Comparison of ENCODE assay signal across 2 cellular contexts in genomic region chr16:56421976-56422669, GRCh38.
A peak's percentile ranks its signal among the peaks of the same experiment; 100 is the strongest.
TF ChIP-seq lines count a peak whose summit lies in the region.

No MANE protein-coding gene starts in this region.

TF ChIP-seq in IMR-90, 13 proteins besides CTCF, POLR2A, EP300 and RAD21:
- TF ChIP-seq MXI1 (IDR thresholded peaks at IDR 0.05; ENCODE audit: borderline replicate concordance, low read depth, low read length) (no peak), CHD1 (IDR thresholded peaks at IDR 0.05; ENCODE audit: low read depth, low read length) (no peak), CEBPB (IDR thresholded peaks at IDR 0.05; ENCODE audit: low read depth, low read length) (no peak)

TF ChIP-seq in K562, 482 proteins besides CTCF, POLR2A, EP300 and RAD21 (continues in another document):
- no peak for TF ChIP-seq TRIM25 (IDR thresholded peaks at IDR 0.05; ENCODE audit: borderline replicate concordance)
- no peak for TF ChIP-seq SIN3B (IDR thresholded peaks at IDR 0.05; ENCODE audit: low read depth)
- 0 out of 2 replicates have a peak, but pooled peaks have one; percentile 34 for TF ChIP-seq ZEB2 (IDR thresholded peaks at IDR 0.05)
- no peak for TF ChIP-seq TRIM24 (IDR thresholded peaks at IDR 0.05)
- no peak for TF ChIP-seq POLR3A (IDR thresholded peaks at IDR 0.05; ENCODE audit: borderline replicate concordance, extremely low read depth, insufficient read depth, insufficient read length)
- no peak; the same call in 1 of the 2 replicates for TF ChIP-seq ZNF740 (CRISPR knock-in tag; IDR thresholded peaks at IDR 0.05)
- 0 out of 4 replicates have a peak, but pooled peaks of 1 of the 2 experiments have one; percentile 18 for TF ChIP-seq ZNF740 (tag; IDR thresholded peaks at IDR 0.05)
- TF ChIP-seq ZNF239 (CRISPR knock-in tag; IDR thresholded peaks at IDR 0.05): no peak
- no peak for TF ChIP-seq ZBTB40 (IDR thresholded peaks at IDR 0.05)
- no peak for TF ChIP-seq ZBTB40 (CRISPR knock-in tag; IDR thresholded peaks at IDR 0.05)
- TF ChIP-seq GTF2A2 (tag; IDR thresholded peaks at IDR 0.05): no peak
- TF ChIP-seq GABPA (tag; conservative IDR thresholded peaks at IDR 0.05; ENCODE audit: low read depth): no peak
- no peak for TF ChIP-seq ZNF76 (CRISPR knock-in tag; IDR thresholded peaks at IDR 0.05; ENCODE audit: borderline replicate concordance)
- 0 out of 2 replicates have a peak, but pooled peaks have one; percentile 40 for TF ChIP-seq SMARCA4 (IDR thresholded peaks at IDR 0.05)
- peak; percentile 68; the same call in 1 of the 2 replicates for TF ChIP-seq ATF7 (IDR thresholded peaks at IDR 0.05)
- TF ChIP-seq RBM22 (IDR thresholded peaks at IDR 0.05; ENCODE audit: low read depth, low read length, poor library complexity, severe bottlenecking): no peak
- TF ChIP-seq HNRNPL (IDR thresholded peaks at IDR 0.05; ENCODE audit: low read depth, low read length): no peak
- TF ChIP-seq ZC3H4 (CRISPR knock-in tag; IDR thresholded peaks at IDR 0.05; ENCODE audit: borderline replicate concordance): no peak
- no peak for TF ChIP-seq SMARCB1 (IDR thresholded peaks at IDR 0.05; ENCODE audit: insufficient read length, low read depth)
- no peak for TF ChIP-seq ZNF592 (IDR thresholded peaks at IDR 0.05)
- TF ChIP-seq HDAC3 (IDR thresholded peaks at IDR 0.05; ENCODE audit: borderline replicate concordance, partially characterized antibody): no peak
- TF ChIP-seq ZNF398 (CRISPR knock-in tag; IDR thresholded peaks at IDR 0.05): no peak
- no peak for TF ChIP-seq NR2C2 (CRISPR knock-in tag; IDR thresholded peaks at IDR 0.05)
- peak; percentile 61 for TF ChIP-seq NR2C2 (tag; IDR thresholded peaks at IDR 0.05)
- peak; percentile 95 for TF ChIP-seq ESRRA (IDR thresholded peaks at IDR 0.05; ENCODE audit: borderline replicate concordance, low read depth)
- TF ChIP-seq HIVEP1 (CRISPR knock-in tag; IDR thresholded peaks at IDR 0.05): no peak
- TF ChIP-seq KHSRP (IDR thresholded peaks at IDR 0.05): no peak
- no peak for TF ChIP-seq POLR2G (IDR thresholded peaks at IDR 0.05; ENCODE audit: low read depth, low read length)
- no peak for TF ChIP-seq TBP (optimal IDR thresholded peaks at IDR 0.05; ENCODE audit: low read depth, low read length)
- 0 out of 2 replicates have a peak, but pooled peaks have one; percentile 42 for TF ChIP-seq SMARCE1 (IDR thresholded peaks at IDR 0.05)
- TF ChIP-seq IRF1 (CRISPR knock-in tag; IDR thresholded peaks at IDR 0.05; ENCODE audit: borderline replicate concordance): no peak
- no peak for TF ChIP-seq MYC (IDR thresholded peaks at IDR 0.05; ENCODE audit: low read depth, low read length)
- no peak for TF ChIP-seq MYC (CRISPR knock-in tag; IDR thresholded peaks at IDR 0.05; ENCODE audit: borderline replicate concordance, low read depth)
- TF ChIP-seq REST (CRISPR knock-in tag; IDR thresholded peaks at IDR 0.05; ENCODE audit: low read depth): no peak
- TF ChIP-seq HDAC1 (IDR thresholded peaks at IDR 0.05): 0 out of 4 replicates have a peak, but pooled peaks of 1 of the 2 experiments have one; percentile 39
- no peak for TF ChIP-seq TBL1XR1 (IDR thresholded peaks at IDR 0.05; ENCODE audit: low read length in 2 of 2)
